In the genomic region with DNA sequence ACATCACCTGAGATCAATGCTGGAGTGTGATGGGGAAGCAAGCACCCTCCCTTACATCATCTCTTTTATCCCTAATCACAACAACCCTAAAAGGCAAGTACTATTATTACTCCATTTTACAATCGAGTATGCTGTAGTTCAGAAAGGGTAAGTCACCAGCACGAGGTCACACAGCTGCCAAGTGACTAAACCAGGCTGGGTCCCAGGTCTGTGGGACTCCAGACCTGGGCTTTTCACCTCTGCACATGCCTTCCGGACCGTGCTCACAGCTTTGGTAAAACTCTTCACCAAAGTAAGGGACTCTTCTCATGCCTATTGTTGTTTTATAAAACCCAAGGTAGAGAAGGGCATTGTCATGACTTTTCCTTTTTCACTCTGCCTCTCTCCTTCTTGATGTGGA, we compare ENCODE assay signal across 21 cellular contexts.
"Had no signal": no experiment of that assay in that cellular context is flagged by ENCODE, and none has a peak within 500 bp of the region (broad histone marks: within the 10 kb centered on the region; RNA-seq: fewer than 3 reads in every experiment).

No MANE protein-coding gene starts in this region.

- FAIRE-seq: bronchial epithelial cell, kidney had no signal

- H3K4me1 ChIP-seq: adrenal gland had no signal

- H3K4me3 ChIP-seq: adrenal gland, esophagus squamous epithelium, SK-N-MC, tibial nerve had no signal

- H3K27ac Mint-ChIP-seq: activated CD4-positive, alpha-beta T cell treated with anti-CD3 and anti-CD28 coated beads for 36 hours; dendritic cell treated with granulocyte-macrophage colony-stimulating factor and Interleukin-4, amounts not matched to agents 40 ng/mL and 50 ng/mL, for 4 days; memory B cell; natural killer cell treated with Interleukin-12 subunit alpha and Interleukin-12 subunit beta and Interleukin-15 and Interleukin-18, amount 100 ng/mL, for 72 hours; T-cell; WTC11 had no signal

- ATAC-seq: activated CD4-positive, alpha-beta T cell treated with anti-CD3 and anti-CD28 coated beads for 36 hours; activated T-cell treated with anti-CD3 and anti-CD28 coated beads, Interleukin-2, amount 50 U/mL, for 4 hours; natural killer cell treated with Interleukin-12 subunit alpha and Interleukin-12 subunit beta and Interleukin-15 and Interleukin-18, amount 100 ng/mL, for 72 hours; T-cell had no signal

- H3K36me3 ChIP-seq: adrenal gland, esophagus squamous epithelium, tibial nerve had no signal

- H3K27ac ChIP-seq: SK-N-MC had no signal

- DNase-seq: activated CD4-positive, alpha-beta T cell treated with anti-CD3 and anti-CD28 coated beads for 36 hours; activated CD4-positive, alpha-beta T cell treated with anti-CD3 and anti-CD28 coated beads, Interleukin-2, amount 50 U/mL, for 48 hours; activated gamma-delta T cell; activated T-cell treated with anti-CD3 and anti-CD28 coated beads, Interleukin-2, amount 50 U/mL, for 4 hours; effector memory CD4-positive, alpha-beta T cell; esophagus squamous epithelium; kidney; stimulated activated CD4-positive, alpha-beta T cell treated with anti-CD3 and anti-CD28 coated beads, Interleukin-12 subunit alpha, Interleukin-12 subunit beta, amount 100 ng/mL, for 4 hours; stimulated activated CD4-positive, alpha-beta T cell treated with anti-CD3 and anti-CD28 coated beads, Interleukin-1b, Interleukin-23, amount 100 ng/mL, for 48 hours; stimulated activated naive CD4-positive, alpha-beta T cell treated with Interleukin-2 at 50 U/mL for 16 hours; substantia nigra had no signal

- H3K4me1 Mint-ChIP-seq: memory B cell had no signal

- H3K27me3 ChIP-seq: adrenal gland, esophagus squamous epithelium, tibial nerve had no signal

- H3K4me3 Mint-ChIP-seq: activated CD4-positive, alpha-beta T cell treated with anti-CD3 and anti-CD28 coated beads for 36 hours; activated T-cell treated with anti-CD3 and anti-CD28 coated beads, Interleukin-2, amount 50 U/mL, for 4 hours; dendritic cell treated with granulocyte-macrophage colony-stimulating factor and Interleukin-4, amounts not matched to agents 40 ng/mL and 50 ng/mL, for 4 days; memory B cell; natural killer cell treated with Interleukin-12 subunit alpha and Interleukin-12 subunit beta and Interleukin-15 and Interleukin-18, amount 100 ng/mL, for 72 hours; T-cell; WTC11 had no signal

- H3K9me3 ChIP-seq: adrenal gland, esophagus squamous epithelium, tibial nerve had no signal

- H3K36me3 Mint-ChIP-seq: activated naive CD4-positive, alpha-beta T cell treated with anti-CD3 and anti-CD28 coated beads, Interleukin-2, amount 50 U/mL, for 72 hours; memory B cell; natural killer cell treated with Interleukin-12 subunit alpha and Interleukin-12 subunit beta and Interleukin-15 and Interleukin-18, amount 100 ng/mL, for 72 hours; T-cell; WTC11 had no signal

- H3K27me3 Mint-ChIP-seq: activated CD4-positive, alpha-beta T cell treated with anti-CD3 and anti-CD28 coated beads for 36 hours; dendritic cell treated with granulocyte-macrophage colony-stimulating factor and Interleukin-4, amounts not matched to agents 40 ng/mL and 50 ng/mL, for 4 days; T-cell had no signal

- H3K9me3 Mint-ChIP-seq: activated naive CD4-positive, alpha-beta T cell treated with anti-CD3 and anti-CD28 coated beads, Interleukin-2, amount 50 U/mL, for 72 hours; activated T-cell treated with anti-CD3 and anti-CD28 coated beads, Interleukin-2, amount 50 U/mL, for 4 hours; dendritic cell treated with granulocyte-macrophage colony-stimulating factor and Interleukin-4, amounts not matched to agents 40 ng/mL and 50 ng/mL, for 4 days; memory B cell; natural killer cell treated with Interleukin-12 subunit alpha and Interleukin-12 subunit beta and Interleukin-15 and Interleukin-18, amount 100 ng/mL, for 72 hours; T-cell; WTC11 had no signal
